Comparison of ENCODE assay signal across 20 cellular contexts in the genomic region with DNA sequence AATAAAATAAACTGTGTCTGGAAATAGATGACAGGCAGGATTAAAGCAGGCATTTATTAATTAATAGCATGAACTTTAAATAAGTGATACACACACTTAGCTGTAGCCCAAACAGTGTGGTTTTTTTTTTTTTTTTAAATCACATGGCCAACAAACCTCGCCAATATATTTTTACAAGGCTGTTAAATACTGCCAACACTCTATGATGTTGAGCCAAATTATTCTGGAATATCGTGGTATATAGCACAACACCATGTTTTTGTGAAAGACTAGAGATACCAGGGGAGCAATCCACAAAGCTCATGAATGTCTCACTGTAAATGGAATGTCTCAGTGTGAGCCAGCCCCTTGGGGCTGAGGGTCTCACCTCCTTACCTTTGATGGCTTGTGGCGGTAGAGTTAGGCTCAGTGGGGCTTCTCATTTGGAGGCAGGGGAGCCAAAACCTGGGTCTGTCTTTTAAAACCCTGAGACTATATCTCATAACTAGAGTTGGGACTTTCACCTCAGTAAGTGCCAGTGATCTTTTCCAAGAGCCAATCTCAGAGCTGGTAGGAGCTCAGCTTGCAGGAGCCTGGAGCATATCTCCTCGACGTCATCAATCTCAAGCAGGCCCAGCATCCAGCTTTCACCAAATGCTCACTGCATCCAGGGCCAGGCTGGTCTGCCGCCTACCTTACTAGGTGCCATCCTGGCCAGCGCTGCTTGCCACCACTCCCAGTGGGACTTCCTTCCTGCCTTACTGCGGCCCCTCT.
DNase-seq lines count a peak whose midpoint lies in the region; ATAC-seq and TF ChIP-seq lines count a peak whose summit lies in the region.
"Had no signal": no experiment of that assay in that cellular context is flagged by ENCODE, and none has a peak within 500 bp of the region (broad histone marks: within the 10 kb centered on the region; RNA-seq: fewer than 3 reads in every experiment).

No MANE protein-coding gene starts in this region.

- no peaks in the 10 kb centered on the region for H3K27me3 Mint-ChIP-seq in GM23338 (ENCODE audit: insufficient read depth, low read depth, poor library complexity)

- no peaks in the 10 kb centered on the region for H3K4me1 Mint-ChIP-seq in GM23338
- H3K4me1 Mint-ChIP-seq: CD4-positive, CD25-positive, alpha-beta regulatory T cell; H9 had no signal

- H3K79me1 ChIP-seq in neuronal stem cell (ENCODE audit: low read depth, low read length) = no peaks in the 10 kb centered on the region

- H2BK120ac ChIP-seq in neuronal stem cell (ENCODE audit: low read depth, low read length) = no peak overlapping the region

- H3K9me3 Mint-ChIP-seq in GM23338 = no peaks in the 10 kb centered on the region
- H3K9me3 Mint-ChIP-seq: CD4-positive, CD25-positive, alpha-beta regulatory T cell; H9 had no signal

- H3K27ac Mint-ChIP-seq in GM23338 = no peak overlapping the region
- H3K27ac Mint-ChIP-seq: CD4-positive, CD25-positive, alpha-beta regulatory T cell; H9 had no signal

- H2BK5ac ChIP-seq in neuronal stem cell (ENCODE audit: low read length) = no peak overlapping the region

- H3K9me3 ChIP-seq in Panc1 (ENCODE audit: control insufficient read depth, insufficient read depth, low read depth, low read length) = no peaks in the 10 kb centered on the region
- no peaks in the 10 kb centered on the region for H3K9me3 ChIP-seq in neuronal stem cell (replicated peaks in 1 of 2; ENCODE audit: control insufficient read depth in 2 of 2, insufficient read depth in 1 of 2, low read depth in 1 of 2, low read length in 2 of 2)
- no peaks in the 10 kb centered on the region for H3K9me3 ChIP-seq in smooth muscle cell (replicated peaks; ENCODE audit: low read depth)

- no peak overlapping the region for H3K4ac ChIP-seq in neuronal stem cell (ENCODE audit: low read length)

- no peak for DNase-seq in GM23338 (ENCODE audit: low spot score)
- no peak for DNase-seq in Panc1 (ENCODE audit: low read depth, low spot score)
- DNase-seq in left cardiac atrium = no peak
- DNase-seq in neuronal stem cell (ENCODE audit: low spot score) = no peak
- no peak for DNase-seq in smooth muscle cell (lab: John Stamatoyannopoulos, UW; ENCODE audit: unreplicated experiment)
- DNase-seq: CD4-positive, CD25-positive, alpha-beta regulatory T cell; COR-L47; DMS79; H9; NCI-H1092; NCI-H1436; NCI-H187 treated with DMSO at 0.1 percent for 48 hours; NCI-H2227 treated with DMSO at 0.1 percent for 48 hours; NCI-H510A treated with DMSO at 0.1 percent for 48 hours; NCI-H774 had no signal

- H3K18ac ChIP-seq in neuronal stem cell (ENCODE audit: low read length) = peak overlapping the region; percentile 25

- H3K23ac ChIP-seq in neuronal stem cell (ENCODE audit: low read depth, low read length, poor library complexity) = peak overlapping the region; percentile 17

- TF ChIP-seq CTCF in GM23338 (conservative IDR thresholded peaks at IDR 0.05; ENCODE audit: low read depth in 2 of 2) (no peak), Panc1 (IDR thresholded peaks at IDR 0.05) (no peak), smooth muscle cell (IDR thresholded peaks at IDR 0.05; ENCODE audit: borderline replicate concordance, insufficient read depth, poor library complexity, severe bottlenecking) (no peak)

- no peak overlapping the region for H3K14ac ChIP-seq in neuronal stem cell (ENCODE audit: low read length)

- CTCF ChIA-PET in Panc1 (lab: Charles Lee) = no interaction called here

- H3K27ac ChIP-seq in GM23338 (ENCODE audit: low read depth) (no peak overlapping the region), Panc1 (ENCODE audit: low read length) (no peak overlapping the region), neuronal stem cell (replicated peaks; ENCODE audit: low read length) (no peak overlapping the region), smooth muscle cell (ENCODE audit: low read depth) (no peak overlapping the region)
- H3K27ac ChIP-seq: HL-60 had no signal

- no peaks in the 10 kb centered on the region for H3K36me3 Mint-ChIP-seq in GM23338 (ENCODE audit: low read depth)
- H3K36me3 Mint-ChIP-seq: CD4-positive, CD25-positive, alpha-beta regulatory T cell had no signal

- H3K4me2 ChIP-seq in GM23338 (no peak overlapping the region), neuronal stem cell (ENCODE audit: insufficient read depth, low read length, poor library complexity, severe bottlenecking) (no peak overlapping the region), smooth muscle cell (no peak overlapping the region)

- ATAC-seq in GM23338 = no peak
- 0 out of 2 replicates have a peak, but pooled peaks have one; percentile 21 for ATAC-seq in Panc1
- peak; percentile 12 to 16 for ATAC-seq in left cardiac atrium
- no peak for ATAC-seq in GM21723 (IDR thresholded peaks at IDR 0.05; ENCODE audit: unreplicated experiment)
- ATAC-seq in HG03469 (IDR thresholded peaks at IDR 0.05; ENCODE audit: unreplicated experiment) = no peak
- ATAC-seq: HepG2 had no signal

- H3K36me3 ChIP-seq in GM23338 (ENCODE audit: insufficient read depth) (no peaks in the 10 kb centered on the region), Panc1 (ENCODE audit: control insufficient read depth, insufficient read depth, low read length) (no peaks in the 10 kb centered on the region), neuronal stem cell (replicated peaks in 1 of 2; ENCODE audit: control insufficient read depth in 2 of 2, insufficient read depth in 2 of 2, low read length in 2 of 2) (no peaks in the 10 kb centered on the region), smooth muscle cell (ENCODE audit: low read depth) (no peaks in the 10 kb centered on the region)

- H3K27me3 ChIP-seq in GM23338 (ENCODE audit: insufficient read depth) (no peaks in the 10 kb centered on the region), Panc1 (ENCODE audit: control insufficient read depth, insufficient read depth, low read length) (peaks cover 3% of the 10 kb centered on the region), neuronal stem cell (ENCODE audit: control insufficient read depth in 3 of 3, insufficient read depth in 3 of 3, low read depth in 1 of 3, low read length in 3 of 3) (no peaks in the 10 kb centered on the region), smooth muscle cell (ENCODE audit: low read depth) (no peaks in the 10 kb centered on the region)

- no peaks in the 10 kb centered on the region for H4K20me1 ChIP-seq in GM23338 (replicated peaks; ENCODE audit: insufficient read depth)
- H4K20me1 ChIP-seq in smooth muscle cell (ENCODE audit: low read depth) = no peaks in the 10 kb centered on the region

- POLR2A ChIA-PET in Panc1 (lab: Charles Lee) = no interaction called here

- no CpG with 5 or more reads among the region's 8 CpGs for WGBS in neuronal stem cell (ENCODE audit: extremely low coverage in 2 of 2, insufficient read length in 2 of 2, insufficient replicate concordance in 1 of 2), 2 donors
- WGBS in smooth muscle cell (ENCODE audit: low lambda C conversion rate) = 67% methylated on average over 8 of the region's 8 CpGs

- H2AFZ ChIP-seq in GM23338 = 0 out of 2 replicates have a peak overlapping the region, but pooled peaks have one; percentile 32
- no peak overlapping the region for H2AFZ ChIP-seq in neuronal stem cell (ENCODE audit: low read length)
- no peak overlapping the region for H2AFZ ChIP-seq in smooth muscle cell (ENCODE audit: low read depth)

- H3K9me2 ChIP-seq in GM23338 (ENCODE audit: insufficient read depth) = 0 out of 2 replicates have a peak, but pooled peaks cover 4% of the 10 kb centered on the region

- no peak overlapping the region for H3K4me3 Mint-ChIP-seq in GM23338
- H3K4me3 Mint-ChIP-seq: CD4-positive, CD25-positive, alpha-beta regulatory T cell; H9 had no signal

- H3K4me3 ChIP-seq in GM23338 (no peak overlapping the region), Panc1 (ENCODE audit: low read depth in 2 of 2, low read length in 2 of 2) (no peak overlapping the region), neuronal stem cell (ENCODE audit: low read length in 2 of 2) (no peak overlapping the region), smooth muscle cell (no peak overlapping the region)
- H3K4me3 ChIP-seq: K562 had no signal

- in situ Hi-C loops in Panc1 (cut with HindIII; ENCODE audit: low pct_unique_long_range_greater_than_20kb, low sequenced_read_pairs) = no loop called here

- H4K91ac ChIP-seq in neuronal stem cell (ENCODE audit: low read depth, low read length, poor library complexity) = no peak overlapping the region

- no peak overlapping the region for H2BK12ac ChIP-seq in neuronal stem cell (ENCODE audit: low read length)

- intact Hi-C loops in Panc1 (cut with micrococcal nuclease; ENCODE audit: unreplicated experiment) = no loop called here
- intact Hi-C loops in left cardiac atrium (cut with DNase I) = no loop called here

- H2AK5ac ChIP-seq in neuronal stem cell (ENCODE audit: low read depth, low read length) = no peak overlapping the region

- H3F3A ChIP-seq in GM23338 (replicated peaks; ENCODE audit: low read depth) = no peaks in the 10 kb centered on the region
- no peaks in the 10 kb centered on the region for H3F3A ChIP-seq in smooth muscle cell (ENCODE audit: low read depth)

- H4K8ac ChIP-seq in neuronal stem cell (ENCODE audit: low read depth, low read length) = no peak overlapping the region

- no peaks in the 10 kb centered on the region for H3K4me1 ChIP-seq in GM23338 (ENCODE audit: insufficient read depth)
- H3K4me1 ChIP-seq in Panc1 (ENCODE audit: control insufficient read depth, insufficient read depth, low read length) = no peaks in the 10 kb centered on the region
- no peaks in the 10 kb centered on the region for H3K4me1 ChIP-seq in neuronal stem cell (ENCODE audit: control insufficient read depth in 2 of 2, insufficient read depth in 1 of 2, low read depth in 1 of 2, low read length in 2 of 2)
- no peaks in the 10 kb centered on the region for H3K4me1 ChIP-seq in smooth muscle cell (ENCODE audit: low read depth)

- H3K79me2 ChIP-seq in GM23338 (replicated peaks; ENCODE audit: insufficient read depth) (no peaks in the 10 kb centered on the region), smooth muscle cell (ENCODE audit: low read depth) (no peaks in the 10 kb centered on the region)

- no TSS peak for BruUV-seq in Panc1 (replicated peaks; lab: Mats Ljungman, UMichigan)

- no peak overlapping the region for H2BK15ac ChIP-seq in neuronal stem cell (ENCODE audit: low read length)

- no peak overlapping the region for H3K9ac ChIP-seq in neuronal stem cell (ENCODE audit: low read depth, low read length, poor library complexity)
- no peak overlapping the region for H3K9ac ChIP-seq in smooth muscle cell (ENCODE audit: low read depth)

TF ChIP-seq in GM23338, 12 proteins besides CTCF, POLR2A, EP300 and RAD21:
- TF ChIP-seq EZH2 (IDR thresholded peaks at IDR 0.05; ENCODE audit: low read depth, unreplicated experiment) (no peak), ZNF331 (CRISPR knock-in tag; IDR thresholded peaks at IDR 0.05; ENCODE audit: low read depth) (no peak)
TF ChIP-seq in GM23338: peak in this region for 0.

Comparison
In these comparisons a context has a peak if more than half of its experiments do, and no peak if none do; other contexts are left out.
1. ATAC-seq: peak in Panc1 (single experiment) and left cardiac atrium (2 of 2); none in GM23338 (single experiment), GM21723 (single experiment) and HG03469 (single experiment).